In the genomic region with DNA sequence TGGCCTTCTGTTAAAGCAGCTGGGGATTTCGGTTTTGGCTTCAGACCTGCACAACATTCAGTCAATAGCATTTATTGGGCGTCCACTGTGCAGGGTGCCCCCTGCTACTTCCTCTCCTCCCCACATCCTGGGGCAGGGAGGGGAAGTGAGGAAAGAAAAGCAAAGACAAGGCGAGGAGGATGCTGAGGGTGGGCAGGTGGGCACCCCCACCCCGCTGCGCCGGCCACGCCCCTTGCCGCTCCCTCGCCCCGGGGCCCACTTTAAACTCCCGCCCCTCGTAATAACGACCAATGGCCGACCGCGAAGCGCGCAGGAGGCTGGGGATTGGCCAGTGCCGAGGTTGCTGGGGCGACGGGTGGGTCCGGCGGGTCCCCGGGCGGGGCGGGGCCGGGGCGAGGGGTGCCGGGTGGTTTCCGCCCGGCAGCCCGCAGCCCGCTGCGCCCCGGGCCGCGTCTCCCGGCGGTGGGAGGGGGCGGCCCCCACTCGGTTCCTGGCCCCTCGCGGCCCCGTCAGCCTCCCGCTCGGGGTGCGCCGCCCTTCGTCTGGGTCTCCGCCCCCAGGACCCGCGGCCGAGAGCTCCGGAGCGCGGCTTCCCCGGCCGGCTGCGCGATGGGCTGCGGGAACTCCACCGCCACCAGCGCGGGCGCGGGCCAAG, we compare ENCODE assay signal across 8 cellular contexts. TPM values are rescaled to one million over a fixed set of nuclear protein-coding genes. Genes with fewer than 3 reads are reported as not detected.
DNase-seq lines count a peak whose midpoint lies in the region; ATAC-seq, FAIRE-seq and TF ChIP-seq lines count a peak whose summit lies in the region.

A gene (plus strand): TSS at position 409 of the 655 bp plus-strand sequence. CDS start 201 bp downstream, at position 610.

- H3K4me2 ChIP-seq in endothelial cell of umbilical vein (ENCODE audit: insufficient read depth, low read length), result peak within 1 kb of the TSS; percentile 91

- no peak for TF ChIP-seq POLR2A in endothelial cell of umbilical vein (IDR thresholded peaks at IDR 0.05; ENCODE audit: low read depth, low read length)

- H3K4me1 ChIP-seq in endothelial cell of umbilical vein (ENCODE audit: control insufficient read depth, extremely low read depth, insufficient read depth, low read length) (peaks cover 39% of the 10 kb centered on the region), mononuclear cell (ENCODE audit: insufficient read depth, low read length) (peaks cover 36% of the 10 kb centered on the region)

- H3K36me3 ChIP-seq in endothelial cell of umbilical vein (ENCODE audit: control insufficient read depth in 2 of 2, extremely low read depth in 1 of 2, insufficient read depth in 2 of 2, low read length in 2 of 2), result no peaks in the 10 kb centered on the region

- intact Hi-C loops in Calu3 (cut with micrococcal nuclease; ENCODE audit: unreplicated experiment) (loop anchor here (5.0 kb wide), 2 partner anchors 37 to 52 kb away; no protein-coding TSS in a partner anchor), endothelial cell of umbilical vein (cut with micrococcal nuclease) (loop anchor here (2.0 kb wide), 1 partner anchor 52 kb away; no protein-coding TSS in a partner anchor)

- H3K27ac Mint-ChIP-seq in Calu3 (ENCODE audit: unreplicated experiment), result peak within 1 kb of the TSS; percentile 92

- no peaks in the 10 kb centered on the region for H4K20me1 ChIP-seq in endothelial cell of umbilical vein (replicated peaks; ENCODE audit: control insufficient read depth, extremely low read depth, insufficient read depth, low read length)

- peaks cover 40% of the 10 kb centered on the region for H3K79me2 ChIP-seq in endothelial cell of umbilical vein (ENCODE audit: control insufficient read depth, insufficient read depth, low read length)

- H2AFZ ChIP-seq in endothelial cell of umbilical vein (ENCODE audit: low read depth, low read length), result peak within 1 kb of the TSS; percentile 89

- no peak within 1 kb of the TSS for H3K27ac ChIP-seq in endothelial cell of umbilical vein (ENCODE audit: insufficient read depth, low read depth, low read length)

- H3K4me3 ChIP-seq in endothelial cell of umbilical vein (replicated peaks in 1 of 3; ENCODE audit: insufficient read depth in 1 of 3, low read depth in 1 of 3, low read length in 3 of 3) (peak within 1 kb of the TSS; percentile 59 to 88 (median 83)), mononuclear cell (ENCODE audit: low read length) (peak within 1 kb of the TSS; percentile 49)

- DNase-seq in Calu3, result peak; percentile 95
- DNase-seq in HTR-8/SVneo (ENCODE audit: insufficient read length, low spot score), result peak; percentile 92
- DNase-seq in NOMO-1 treated with DMSO at 0.1 percent for 48 hours (lab: John Stamatoyannopoulos, UW; ENCODE audit: unreplicated experiment), result peak; percentile 74
- DNase-seq in activated CD8-positive, alpha-beta memory T cell treated with anti-CD3 and anti-CD28 coated beads, Interleukin-2, amount 50 U/mL, for 24 hours (ENCODE audit: extremely low read depth), result peak; percentile 71
- peak; percentile 71 for DNase-seq in endothelial cell of umbilical vein (ENCODE audit: low read depth, low spot score)
- DNase-seq in stimulated activated CD8-positive, alpha-beta memory T cell treated with anti-CD3 and anti-CD28 coated beads, Interleukin-2, amount 100 ng/mL, for 48 hours (ENCODE audit: low read depth in 2 of 2), result peak; percentile 83 to 86

- H3K4me1 Mint-ChIP-seq in Calu3 (ENCODE audit: low read depth, unreplicated experiment), result peaks cover 74% of the 10 kb centered on the region

- TF ChIP-seq CTCF in Calu3 (IDR thresholded peaks at IDR 0.05; ENCODE audit: unreplicated experiment), result no peak
- TF ChIP-seq CTCF in endothelial cell of umbilical vein (IDR thresholded peaks at IDR 0.05; ENCODE audit: extremely low read depth in 1 of 2, insufficient read depth in 1 of 2, low read depth in 1 of 2, low read length in 2 of 2), result no peak

- H3K36me3 Mint-ChIP-seq in Calu3 (ENCODE audit: insufficient read depth, unreplicated experiment), result peaks cover 40% of the 10 kb centered on the region

- H3K27me3 ChIP-seq in endothelial cell of umbilical vein (ENCODE audit: control insufficient read depth in 2 of 2, insufficient read depth in 2 of 2, low read length in 2 of 2) (no peaks in the 10 kb centered on the region), mononuclear cell (ENCODE audit: insufficient read depth, low read length) (no peaks in the 10 kb centered on the region)

- POLR2A ChIA-PET in endothelial cell of umbilical vein (lab: Charles Lee), result no interaction called here

- H3K9me3 ChIP-seq in endothelial cell of umbilical vein (replicated peaks; ENCODE audit: control insufficient read depth, insufficient read depth, low read length) (no peaks in the 10 kb centered on the region), mononuclear cell (ENCODE audit: low read depth, low read length) (no peaks in the 10 kb centered on the region)

- BruUV-seq in Calu3 (replicated peaks; lab: Mats Ljungman, UMichigan), result no TSS peak
- no TSS peak for BruUV-seq in endothelial cell of umbilical vein (replicated peaks; lab: Mats Ljungman, UMichigan)

- dilution Hi-C loops in endothelial cell of umbilical vein (cut with MboI; ENCODE audit: extremely low pct_ligation_motif_present, low sequenced_read_pairs), result no loop called here

- H3K9ac ChIP-seq in endothelial cell of umbilical vein (replicated peaks; ENCODE audit: extremely low read depth, insufficient read depth, low read length), result peak within 1 kb of the TSS; percentile 25

- H3K4me3 Mint-ChIP-seq in Calu3 (ENCODE audit: low read depth, unreplicated experiment), result peak within 1 kb of the TSS; percentile 78

- H3K9me1 ChIP-seq in endothelial cell of umbilical vein (replicated peaks; ENCODE audit: control insufficient read depth, extremely low read depth, insufficient read depth, low read length), result no peaks in the 10 kb centered on the region

- CTCF ChIA-PET in Calu3 (lab: Charles Lee) (interaction anchor here (0.7 to 3.0 kb wide), 6 partner anchors 10 to 840 kb away, joined by 3 to 11 read pairs (median 4); a partner anchor contains a TSS), endothelial cell of umbilical vein (lab: Charles Lee) (interaction anchor here (0.6 to 1.8 kb wide), 8 partner anchors 15 to 811 kb away, joined by 3 to 6 read pairs (median 3); a partner anchor contains a TSS)

- H3K9me3 Mint-ChIP-seq in Calu3 (ENCODE audit: low read depth, unreplicated experiment), result no peaks in the 10 kb centered on the region

- peak; percentile 83 for ATAC-seq in GM21390 (IDR thresholded peaks at IDR 0.05; ENCODE audit: unreplicated experiment)

- H3K27me3 Mint-ChIP-seq in Calu3 (ENCODE audit: unreplicated experiment), result no peaks in the 10 kb centered on the region

- FAIRE-seq in HTR-8/SVneo (lab: Jason Lieb, UNC) (peak; percentile 51), endothelial cell of umbilical vein (lab: Jason Lieb, UNC) (peak; percentile 64)

TF ChIP-seq in endothelial cell of umbilical vein, 7 proteins besides CTCF, POLR2A, EP300 and RAD21:
- TF ChIP-seq GATA2 (IDR thresholded peaks at IDR 0.05; ENCODE audit: insufficient read depth, insufficient read length, low read depth, low read length) (no peak), POLR2AphosphoS5 (IDR thresholded peaks at IDR 0.05; ENCODE audit: insufficient read depth, low read depth, low read length) (peak; percentile 60)

RNA-seq across cellular contexts. Expression of the gene that starts here (rescaled TPM):
- total RNA-seq in Calu3 (2022), result 336 and 363 TPM in 2 replicates
- 60.7 and 73.6 TPM in 2 replicates for total RNA-seq in endothelial cell of umbilical vein
- polyA plus RNA-seq in endothelial cell of umbilical vein, result 23.6 and 27.6 TPM in 2 replicates
- polyA plus RNA-seq in endothelial cell of umbilical vein (2011; cell fraction: cytosol; rRNA removed), result 46.4 and 50.6 TPM in 2 replicates
- polyA plus RNA-seq in endothelial cell of umbilical vein (2011; cell fraction: nucleus; rRNA removed), result 21.8 and 23.3 TPM in 2 replicates
- polyA plus RNA-seq in endothelial cell of umbilical vein (2012), result 47.1 and 71.8 TPM in 2 replicates
- polyA minus RNA-seq in endothelial cell of umbilical vein, result 12.2 and 19.7 TPM in 2 replicates
- polyA minus RNA-seq in endothelial cell of umbilical vein (2011; cell fraction: cytosol; rRNA and poly(A)+ RNA removed), result 16.0 TPM
- 10.0 and 18.5 TPM in 2 replicates for polyA minus RNA-seq in endothelial cell of umbilical vein (2011; cell fraction: nucleus; rRNA and poly(A)+ RNA removed)
- 39.8 TPM for total RNA-seq in mononuclear cell
